In the genomic region with DNA sequence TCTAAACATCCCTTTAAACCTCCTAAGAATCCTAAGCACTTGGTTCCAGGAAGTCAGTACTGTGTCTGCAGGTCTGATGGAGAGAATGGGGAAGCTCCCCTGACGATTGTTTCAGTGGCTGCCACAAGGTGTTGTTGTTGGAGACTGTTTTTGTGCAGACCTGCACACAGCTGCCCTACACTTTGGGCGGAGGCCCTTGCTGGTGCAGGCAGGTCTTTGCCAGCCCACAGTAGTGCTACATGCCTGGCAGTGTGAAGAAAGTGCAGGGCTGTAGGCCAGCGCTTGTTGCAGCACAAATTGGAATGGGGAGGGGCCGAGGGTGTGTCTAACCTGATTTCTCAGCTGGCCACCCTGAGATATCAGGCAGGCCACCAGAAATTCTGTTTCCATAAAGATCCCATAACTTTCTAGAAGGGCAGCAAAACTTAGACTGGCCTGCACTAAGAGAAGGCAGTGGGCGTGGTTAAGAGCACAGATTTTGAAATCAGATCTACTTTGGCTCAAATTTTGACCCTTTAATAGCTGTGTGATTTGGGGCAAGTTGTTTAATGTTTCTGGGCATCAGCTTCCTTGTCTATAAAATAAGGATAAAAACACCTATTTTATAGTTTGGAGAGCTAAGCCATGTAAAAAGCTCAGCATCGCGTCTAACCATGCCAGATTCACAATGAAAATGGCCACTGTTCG, we compare ENCODE assay signal across 18 cellular contexts.
A peak's percentile ranks its signal among the peaks of the same experiment; 100 is the strongest.
DNase-seq lines count a peak whose midpoint lies in the region; ATAC-seq, FAIRE-seq and TF ChIP-seq lines count a peak whose summit lies in the region.
"Had no signal": no experiment of that assay in that cellular context is flagged by ENCODE, and none has a peak within 500 bp of the region (broad histone marks: within the 10 kb centered on the region; RNA-seq: fewer than 3 reads in every experiment).

No MANE protein-coding gene starts in this region.

- TF ChIP-seq CTCF in GM12865 (IDR thresholded peaks at IDR 0.05; ENCODE audit: insufficient read depth, low read depth, low read length, missing control alignments) (no peak), bronchial epithelial cell (IDR thresholded peaks at IDR 0.05; ENCODE audit: insufficient read depth, low read length, severe bottlenecking) (no peak), neutrophil (IDR thresholded peaks at IDR 0.05) (no peak)

- no peaks in the 10 kb centered on the region for H3K9me3 ChIP-seq in neutrophil
- H3K9me3 ChIP-seq: SK-N-SH had no signal

- H3K27me3 Mint-ChIP-seq in activated CD4-positive, alpha-beta T cell treated with anti-CD3 and anti-CD28 coated beads, Interleukin-2, amount 10 ng/mL, durations not matched to agents 7 days and 5 days: peaks cover 12% of the 10 kb centered on the region

- no peak overlapping the region for H3K4me3 Mint-ChIP-seq in activated CD4-positive, alpha-beta T cell treated with anti-CD3 and anti-CD28 coated beads, Interleukin-2, amount 10 ng/mL, durations not matched to agents 7 days and 5 days

- no peak for FAIRE-seq in bronchial epithelial cell (lab: Jason Lieb, UNC)
- FAIRE-seq in frontal cortex (lab: Jason Lieb, UNC): no peak

- no peak overlapping the region for H3K27ac Mint-ChIP-seq in activated CD4-positive, alpha-beta T cell treated with anti-CD3 and anti-CD28 coated beads, Interleukin-2, amount 10 ng/mL, durations not matched to agents 7 days and 5 days
- H3K27ac Mint-ChIP-seq: progenitor cell of endocrine pancreas had no signal

- H3K27me3 ChIP-seq in bronchial epithelial cell (ENCODE audit: control insufficient read depth, insufficient read depth, low read length): no peaks in the 10 kb centered on the region
- no peaks in the 10 kb centered on the region for H3K27me3 ChIP-seq in neutrophil

- POLR2A ChIA-PET in activated CD4-positive, alpha-beta T cell treated with anti-CD3 and anti-CD28 coated beads, Interleukin-2, amount 10 ng/mL, durations not matched to agents 7 days and 5 days (lab: Charles Lee): no interaction called here

- H3K36me3 ChIP-seq in bronchial epithelial cell (ENCODE audit: control insufficient read depth, insufficient read depth, low read length): no peaks in the 10 kb centered on the region
- no peaks in the 10 kb centered on the region for H3K36me3 ChIP-seq in neutrophil

- DNase-seq in GM12865 (ENCODE audit: low read depth): peak; percentile 37
- DNase-seq in bronchial epithelial cell (ENCODE audit: low read depth): peak; percentile 83
- no peak for DNase-seq in activated CD4-positive, alpha-beta T cell treated with anti-CD3 and anti-CD28 coated beads, Interleukin-2, amount 10 ng/mL, durations not matched to agents 7 days and 5 days
- DNase-seq in frontal cortex (ENCODE audit: low spot score in 2 of 2): no peak
- no peak for DNase-seq in activated CD8-positive, alpha-beta memory T cell treated with anti-CD3 and anti-CD28 coated beads, Interleukin-2, amount 50 U/mL, for 48 hours
- DNase-seq: activated CD4-positive, alpha-beta T cell treated with anti-CD3 and anti-CD28 coated beads for 1 hour; activated T-cell treated with anti-CD3 and anti-CD28 coated beads, Interleukin-2, amount 50 U/mL, for 48 hours; amniotic stem cell; IMR-90; NCI-H1436 treated with DMSO at 0.1 percent for 48 hours; NCI-H748 treated with DMSO at 0.1 percent for 48 hours; SK-N-SH; stimulated activated CD4-positive, alpha-beta T cell treated with anti-CD3 and anti-CD28 coated beads, Interleukin-1b, Interleukin-23, amount 100 ng/mL, for 48 hours had no signal

- peak overlapping the region; percentile 46 for H3K27ac ChIP-seq in neutrophil
- H3K27ac ChIP-seq: coronary artery had no signal

- peak; percentile 30 for ATAC-seq in HG02678 (IDR thresholded peaks at IDR 0.05; ENCODE audit: unreplicated experiment)
- ATAC-seq in HG03025 (IDR thresholded peaks at IDR 0.05; ENCODE audit: low FRiP score, unreplicated experiment): no peak

- CTCF ChIA-PET in activated CD4-positive, alpha-beta T cell treated with anti-CD3 and anti-CD28 coated beads, Interleukin-2, amount 10 ng/mL, durations not matched to agents 7 days and 5 days (lab: Charles Lee): interaction anchor here (0.9 to 6.1 kb wide), 3 partner anchors 9 to 87 kb away, joined by 3 to 34 read pairs (median 4); no protein-coding TSS in a partner anchor

- H3K9me3 Mint-ChIP-seq in activated CD4-positive, alpha-beta T cell treated with anti-CD3 and anti-CD28 coated beads, Interleukin-2, amount 10 ng/mL, durations not matched to agents 7 days and 5 days: no peaks in the 10 kb centered on the region

- peaks cover 6% of the 10 kb centered on the region for H3K4me1 Mint-ChIP-seq in activated CD4-positive, alpha-beta T cell treated with anti-CD3 and anti-CD28 coated beads, Interleukin-2, amount 10 ng/mL, durations not matched to agents 7 days and 5 days

- H3K4me3 ChIP-seq in GM12865 (ENCODE audit: low read depth, low read length): no peak overlapping the region
- H3K4me3 ChIP-seq in bronchial epithelial cell (ENCODE audit: low read depth, low read length): no peak overlapping the region
- H3K4me3 ChIP-seq in neutrophil (ENCODE audit: low read depth in 1 of 2, low read length in 1 of 2): no peak overlapping the region
- H3K4me3 ChIP-seq: coronary artery had no signal

- H3K4me1 ChIP-seq in neutrophil (ENCODE audit: control insufficient read depth in 1 of 2, insufficient read depth in 1 of 2, low read depth in 1 of 2, low read length in 1 of 2): peaks cover 16 to 30% of the 10 kb centered on the region in 2 experiments

- H3K36me3 Mint-ChIP-seq in activated CD4-positive, alpha-beta T cell treated with anti-CD3 and anti-CD28 coated beads, Interleukin-2, amount 10 ng/mL, durations not matched to agents 7 days and 5 days (ENCODE audit: low read depth): no peaks in the 10 kb centered on the region

Comparison
In these comparisons a context has a peak if more than half of its experiments do, and no peak if none do; other contexts are left out.
1. DNase-seq: peak in GM12865 (single experiment) and bronchial epithelial cell (single experiment); none in activated CD4-positive, alpha-beta T cell treated with anti-CD3 and anti-CD28 coated beads, Interleukin-2, amount 10 ng/mL, durations not matched to agents 7 days and 5 days (single experiment), frontal cortex (0 of 2) and activated CD8-positive, alpha-beta memory T cell treated with anti-CD3 and anti-CD28 coated beads, Interleukin-2, amount 50 U/mL, for 48 hours (single experiment).